Comparison of ENCODE assay signal across 19 cellular contexts in the genomic region with DNA sequence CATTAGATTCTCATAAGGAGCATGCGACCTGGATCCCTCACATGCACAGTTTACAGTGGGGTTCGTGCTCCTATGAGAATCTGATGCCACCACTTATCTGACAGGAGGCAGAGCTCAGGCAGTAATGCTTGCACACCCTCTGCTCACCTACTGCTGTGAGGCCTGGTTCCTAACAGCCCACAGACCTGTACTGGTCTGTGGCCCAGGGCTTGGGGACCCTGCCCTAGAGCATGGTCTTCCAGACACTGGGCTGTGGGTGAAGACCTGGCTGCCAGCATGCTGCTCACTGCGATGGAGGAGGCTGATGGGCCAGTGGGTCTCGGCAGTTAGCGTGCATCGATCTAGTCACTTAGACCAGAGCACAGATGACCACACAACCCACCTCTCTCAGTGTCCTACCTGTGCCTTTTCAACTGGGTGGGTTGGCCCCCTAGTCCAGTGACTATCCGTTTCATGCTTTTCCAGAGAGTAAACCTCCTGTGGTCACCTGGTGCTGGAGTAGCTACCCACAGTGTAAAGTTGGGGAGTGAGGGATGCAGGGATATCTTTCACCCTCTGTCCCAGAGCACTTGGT. TPM values are rescaled to one million over a fixed set of nuclear protein-coding genes. Genes with fewer than 3 reads are reported as not detected.
DNase-seq lines count a peak whose midpoint lies in the region; FAIRE-seq and TF ChIP-seq lines count a peak whose summit lies in the region.
"Had no signal": no experiment of that assay in that cellular context is flagged by ENCODE, and none has a peak within 500 bp of the region (broad histone marks: within the 10 kb centered on the region; RNA-seq: fewer than 3 reads in every experiment).

No MANE protein-coding gene starts in this region.

- no peaks in the 10 kb centered on the region for H3K36me3 ChIP-seq in ACC112 (ENCODE audit: insufficient read depth, low read length)
- peaks cover 8% of the 10 kb centered on the region for H3K36me3 ChIP-seq in mammary epithelial cell (ENCODE audit: insufficient read depth, low read length)
- peaks cover 14 to 32% of the 10 kb centered on the region in 2 experiments for H3K36me3 ChIP-seq in keratinocyte (ENCODE audit: control insufficient read depth in 2 of 2, extremely low read depth in 1 of 2, insufficient read depth in 2 of 2, low read length in 2 of 2)

- H3K9ac ChIP-seq in mammary epithelial cell (ENCODE audit: insufficient read depth, low read length) (no peak overlapping the region), keratinocyte (ENCODE audit: control insufficient read depth, extremely low read depth, insufficient read depth, low read length) (no peak overlapping the region)

- no peak for FAIRE-seq in keratinocyte (lab: Jason Lieb, UNC)
- FAIRE-seq: A549, H1 had no signal

- H3K4me3 ChIP-seq in ACC112 (ENCODE audit: low read depth, low read length) = no peak overlapping the region
- H3K4me3 ChIP-seq in mammary epithelial cell (replicated peaks in 1 of 3; ENCODE audit: insufficient read depth in 1 of 3, low read depth in 2 of 3, low read length in 3 of 3) = no peak overlapping the region
- no peak overlapping the region for H3K4me3 ChIP-seq in keratinocyte (ENCODE audit: control insufficient read depth in 2 of 3, extremely low read depth in 1 of 3, insufficient read depth in 2 of 3, low read depth in 1 of 3, low read length in 3 of 3)
- H3K4me3 ChIP-seq: A549 had no signal

- dilution Hi-C loops in mammary epithelial cell (cut with HindIII; ENCODE audit: low sequenced_read_pairs) (no loop called here), keratinocyte (cut with MboI; ENCODE audit: extremely low pct_ligation_motif_present, low sequenced_read_pairs) (no loop called here)

- peak overlapping the region; percentile 29; the same call in 1 of the 2 replicates for H3K27ac ChIP-seq in ACC112 (ENCODE audit: low read depth, low read length)
- H3K27ac ChIP-seq in mammary epithelial cell (ENCODE audit: insufficient read depth, low read depth, low read length) = peak overlapping the region; percentile 24
- peak overlapping the region; percentile 36 for H3K27ac ChIP-seq in keratinocyte (ENCODE audit: control insufficient read depth, insufficient read depth, low read length)

- peak overlapping the region; percentile 95 for H3K27ac Mint-ChIP-seq in HFFc6

- no peaks in the 10 kb centered on the region for H3K9me3 ChIP-seq in mammary epithelial cell (replicated peaks; ENCODE audit: insufficient read depth, low read length)
- no peaks in the 10 kb centered on the region for H3K9me3 ChIP-seq in keratinocyte (ENCODE audit: control insufficient read depth, low read depth, low read length)
- H3K9me3 ChIP-seq: A549, Caco-2 had no signal

- DNase-seq in HFFc6 = no peak
- no peak for DNase-seq in mammary epithelial cell
- no peak for DNase-seq in keratinocyte (ENCODE audit: low read depth, low spot score)
- DNase-seq in EL = no peak
- DNase-seq in NCI-H510A treated with DMSO at 0.1 percent for 48 hours (lab: John Stamatoyannopoulos, UW) = no peak
- DNase-seq in cerebellar cortex (ENCODE audit: low spot score) = no peak
- DNase-seq in NCI-H2029 treated with DMSO at 0.1 percent for 48 hours (lab: John Stamatoyannopoulos, UW) = no peak
- DNase-seq: Caco-2, DMS153, NCI-H187, NCI-H2171 treated with DMSO at 0.1 percent for 48 hours, NCI-H446 treated with DMSO at 0.1 percent for 48 hours, NCI-H774, PC-3 had no signal

- H3K4me2 ChIP-seq in mammary epithelial cell (ENCODE audit: insufficient read depth, low read depth, low read length) (no peak overlapping the region), keratinocyte (ENCODE audit: control insufficient read depth, extremely low read depth, insufficient read depth, low read depth, low read length) (no peak overlapping the region)
- H3K4me2 ChIP-seq: A549 had no signal

- intact Hi-C loops in mammary epithelial cell (cut with micrococcal nuclease) = no loop called here

- H4K20me1 ChIP-seq in mammary epithelial cell (ENCODE audit: insufficient read depth, low read length) (no peaks in the 10 kb centered on the region), keratinocyte (ENCODE audit: control insufficient read depth, extremely low read depth, insufficient read depth, low read length) (peaks cover 3% of the 10 kb centered on the region)

- H3K4me1 Mint-ChIP-seq in HFFc6 (ENCODE audit: low read depth) = peaks cover 82% of the 10 kb centered on the region

- peaks cover 31% of the 10 kb centered on the region for H3K36me3 Mint-ChIP-seq in HFFc6 (ENCODE audit: low read depth)

- TF ChIP-seq CTCF in HFFc6 (IDR thresholded peaks at IDR 0.05) (no peak), mammary epithelial cell (conservative IDR thresholded peaks at IDR 0.05 in 1 of 2, IDR thresholded peaks at IDR 0.05 in 1 of 2; ENCODE audit: extremely low read depth in 1 of 2, insufficient read depth in 1 of 2, low read depth in 1 of 2, low read length in 2 of 2) (no peak), keratinocyte (optimal IDR thresholded peaks at IDR 0.05 in 1 of 3, IDR thresholded peaks at IDR 0.05 in 1 of 3, conservative IDR thresholded peaks at IDR 0.05 in 1 of 3; ENCODE audit: extremely low read depth in 1 of 3, insufficient read depth in 2 of 3, low read length in 3 of 3) (no peak)

- H3K79me2 ChIP-seq in ACC112 (ENCODE audit: control insufficient read depth, insufficient read depth, low read length, unreplicated experiment) = peaks cover 59% of the 10 kb centered on the region
- peaks cover 82% of the 10 kb centered on the region for H3K79me2 ChIP-seq in mammary epithelial cell (ENCODE audit: insufficient read depth, low read length)
- H3K79me2 ChIP-seq in keratinocyte (ENCODE audit: control insufficient read depth, insufficient read depth, low read length) = peaks cover 64% of the 10 kb centered on the region

- H3K27me3 Mint-ChIP-seq in HFFc6 (ENCODE audit: insufficient read depth) = peaks cover 3% of the 10 kb centered on the region
- H3K27me3 Mint-ChIP-seq: IgD-negative memory B cell had no signal

- BruUV-seq in mammary epithelial cell (replicated peaks; lab: Mats Ljungman, UMichigan) = no TSS peak

- H3K4me1 ChIP-seq in ACC112 (ENCODE audit: control insufficient read depth, insufficient read depth, low read length, unreplicated experiment) (peaks cover 58% of the 10 kb centered on the region), mammary epithelial cell (ENCODE audit: insufficient read depth, low read length) (peaks cover 65% of the 10 kb centered on the region), keratinocyte (ENCODE audit: control insufficient read depth, extremely low read depth, insufficient read depth, low read length) (peaks cover 72% of the 10 kb centered on the region)

- in situ Hi-C loops in mammary epithelial cell (cut with MboI; ENCODE audit: low sequenced_read_pairs in 2 of 2) = no loop called here

- peak overlapping the region; percentile 74; the same call in 1 of the 2 replicates for H3K4me3 Mint-ChIP-seq in HFFc6
- H3K4me3 Mint-ChIP-seq: CD14-positive monocyte, IgD-negative memory B cell had no signal

- 94% methylated on average over 7 of the region's 7 CpGs for WGBS in mammary epithelial cell (ENCODE audit: low coverage, missing lambda C conversion rate)

- H3K9me3 Mint-ChIP-seq in HFFc6 = no peaks in the 10 kb centered on the region
- H3K9me3 Mint-ChIP-seq: CD14-positive monocyte, IgD-negative memory B cell had no signal

- CTCF ChIA-PET in mammary epithelial cell (lab: Charles Lee; ENCODE audit: low non-redundant PET) = no interaction called here

- H3K27me3 ChIP-seq in ACC112 (ENCODE audit: insufficient read depth, low read length) (no peaks in the 10 kb centered on the region), mammary epithelial cell (ENCODE audit: insufficient read depth, low read length) (no peaks in the 10 kb centered on the region), keratinocyte (ENCODE audit: control insufficient read depth, extremely low read depth, insufficient read depth, low read length) (no peaks in the 10 kb centered on the region)

- no peak overlapping the region for H2AFZ ChIP-seq in ACC112 (ENCODE audit: low read length, unreplicated experiment)
- no peak overlapping the region for H2AFZ ChIP-seq in mammary epithelial cell (ENCODE audit: low read depth, low read length)
- H2AFZ ChIP-seq in keratinocyte (ENCODE audit: control insufficient read depth, low read length) = no peak overlapping the region

- peaks cover 4% of the 10 kb centered on the region for H3K9me1 ChIP-seq in keratinocyte (ENCODE audit: control insufficient read depth, extremely low read depth, insufficient read depth, low read length)

RNA-seq across cellular contexts. Expression of a gene that starts 21.1 kb away (rescaled TPM):
- 100 to 1,000 TPM; 128 to 148 (median 136) TPM for total RNA-seq in HFFc6 (2021; fragmentation: NEBNext Ultra II Directional; extraction: Animal tissue kit (Norgen Biotek cat#: 25700))
- 100 to 1,000 TPM in 1 of 2 donors, 10 to 100 TPM in 1; 34.3 to 138 TPM for total RNA-seq in mammary epithelial cell
- polyA plus RNA-seq in mammary epithelial cell = 51.1 TPM
- 93.6 TPM for polyA minus RNA-seq in mammary epithelial cell
- polyA plus RNA-seq in keratinocyte = 24.9 to 51.4 TPM (median 29.2 TPM) in 3 replicates
- polyA plus RNA-seq in keratinocyte (2011; ENCODE audit: low read depth) = 65.8 TPM
- 22.9 and 50.3 TPM in 2 replicates for polyA plus RNA-seq in keratinocyte (2011; cell fraction: cytosol; rRNA removed)
- 100 and 122 TPM in 2 replicates for polyA plus RNA-seq in keratinocyte (2011; cell fraction: nucleus; rRNA removed)
- polyA plus RNA-seq in keratinocyte (2012; ENCODE audit: low replicate concordance) = 47.2 and 78.2 TPM in 2 replicates
- 63.9 to 128 TPM (median 69.3 TPM) in 3 replicates for polyA minus RNA-seq in keratinocyte
- polyA minus RNA-seq in keratinocyte (2011; cell fraction: cytosol; rRNA and poly(A)+ RNA removed) = 86.5 TPM
- polyA minus RNA-seq in keratinocyte (2011; cell fraction: nucleus; rRNA and poly(A)+ RNA removed) = 121 and 126 TPM in 2 replicates

RNA-seq across cellular contexts. Expression of a gene that starts 32.9 kb away (rescaled TPM):
- total RNA-seq in HFFc6 (2021; fragmentation: NEBNext Ultra II Directional; extraction: Animal tissue kit (Norgen Biotek cat#: 25700)) = 10 to 100 TPM; 19.2 to 25.5 (median 21.6) TPM
- total RNA-seq in mammary epithelial cell = 10 to 100 TPM; 14.7 to 18.8 TPM
- polyA plus RNA-seq in mammary epithelial cell = 10.5 TPM
- 2.3 TPM for polyA minus RNA-seq in mammary epithelial cell
- 9.3 to 16.6 TPM (median 10.0 TPM) in 3 replicates for polyA plus RNA-seq in keratinocyte
- 0.97 TPM for polyA plus RNA-seq in keratinocyte (2011; ENCODE audit: low read depth)
- polyA plus RNA-seq in keratinocyte (2011; cell fraction: cytosol; rRNA removed) = 6.4 and 7.8 TPM in 2 replicates
- polyA plus RNA-seq in keratinocyte (2011; cell fraction: nucleus; rRNA removed) = 20.6 and 24.4 TPM in 2 replicates
- 5.7 and 8.2 TPM in 2 replicates for polyA plus RNA-seq in keratinocyte (2012; ENCODE audit: low replicate concordance)
- polyA minus RNA-seq in keratinocyte = 12.4 to 25.5 TPM (median 15.5 TPM) in 3 replicates
- polyA minus RNA-seq in keratinocyte (2011; cell fraction: cytosol; rRNA and poly(A)+ RNA removed) = 9.2 TPM
- polyA minus RNA-seq in keratinocyte (2011; cell fraction: nucleus; rRNA and poly(A)+ RNA removed) = 9.4 and 16.4 TPM in 2 replicates
